1 cellular context compared by ENCODE assay signal in genomic region chr6:85680388-85680787, GRCh38.
TF ChIP-seq lines count a peak whose summit lies in the region.

No MANE protein-coding gene starts in this region.

TF ChIP-seq in GM12878, 131 proteins besides CTCF, POLR2A, EP300 and RAD21 (continued from another document):
- no peak for TF ChIP-seq ZNF687 (IDR thresholded peaks at IDR 0.05)
- no peak for TF ChIP-seq MYC (IDR thresholded peaks at IDR 0.05; ENCODE audit: insufficient read depth, insufficient read length, insufficient replicate concordance, low read length, severe bottlenecking)
- TF ChIP-seq BCLAF1 (IDR thresholded peaks at IDR 0.05): no peak
- TF ChIP-seq E2F4 (IDR thresholded peaks at IDR 0.05; ENCODE audit: low read depth, low read length): no peak
